ENCODE assay signal across 7 cellular contexts in the genomic region with DNA sequence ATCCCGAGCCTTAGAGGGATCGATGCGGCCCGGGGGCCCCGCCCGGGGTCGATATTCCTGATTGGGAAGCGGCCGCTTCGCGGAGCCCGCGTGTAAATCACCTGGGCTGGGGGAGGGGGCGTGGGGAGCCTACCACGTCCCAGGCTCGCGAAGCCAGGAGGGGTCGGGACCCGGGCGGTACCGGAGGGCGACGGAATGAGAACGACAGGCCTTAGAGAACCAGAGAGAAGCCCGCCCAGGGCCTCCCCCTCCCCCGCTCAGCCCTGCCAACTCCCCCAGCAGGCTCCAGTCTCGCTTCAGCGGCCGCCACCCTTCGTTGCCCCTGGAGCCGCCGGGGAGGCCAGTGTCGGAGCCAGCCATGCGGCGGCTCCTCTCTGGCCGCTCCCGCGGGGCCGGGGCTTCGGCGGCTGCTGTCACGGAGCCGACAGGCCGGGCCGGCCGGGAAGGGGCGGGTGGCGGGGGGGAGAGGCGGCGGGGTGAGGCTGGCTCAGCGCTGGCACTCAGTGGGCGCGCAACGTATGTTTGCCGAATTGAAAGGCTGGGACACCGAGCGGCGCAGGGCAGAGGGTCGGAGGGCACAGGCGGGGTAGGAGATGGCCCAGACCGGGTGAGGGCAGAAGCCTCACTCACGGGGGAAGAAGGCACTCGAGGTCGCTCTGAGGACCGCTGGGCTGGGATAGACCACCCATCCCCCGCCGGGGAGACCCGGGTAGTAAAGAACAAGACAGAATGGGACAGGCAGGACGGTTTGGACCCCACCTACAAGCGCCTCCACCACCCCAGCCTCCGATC.
A peak's percentile ranks its signal among the peaks of the same experiment; 100 is the strongest.
DNase-seq lines count a peak whose midpoint lies in the region; ATAC-seq and TF ChIP-seq lines count a peak whose summit lies in the region.
"Had no signal": no experiment of that assay in that cellular context is flagged by ENCODE, and none has a peak within 500 bp of the region (broad histone marks: within the 10 kb centered on the region; RNA-seq: fewer than 3 reads in every experiment).

No MANE protein-coding gene starts in this region.

- H3K27ac Mint-ChIP-seq in stimulated activated naive CD8-positive, alpha-beta T cell treated with anti-CD3 and anti-CD28 coated beads, Interleukin-15, Interleukin-2, amounts not matched to agents 100 ng/mL and 50 ng/mL, for 24 hours = no peak overlapping the region

- no peak for ATAC-seq in HG03354 (IDR thresholded peaks at IDR 0.05; ENCODE audit: poor library complexity, severe bottlenecking, unreplicated experiment)
- ATAC-seq: K562 had no signal

- H3K4me3 ChIP-seq in fibroblast of mammary gland (ENCODE audit: control insufficient read depth, low read depth, low read length) = peak overlapping the region; percentile 26
- H3K4me3 ChIP-seq: K562 had no signal

- H3K4me3 Mint-ChIP-seq in stimulated activated naive CD8-positive, alpha-beta T cell treated with anti-CD3 and anti-CD28 coated beads, Interleukin-15, Interleukin-2, amounts not matched to agents 100 ng/mL and 50 ng/mL, for 24 hours = peak overlapping the region; percentile 54

- peaks cover 72% of the 10 kb centered on the region for H3K27me3 Mint-ChIP-seq in stimulated activated naive CD8-positive, alpha-beta T cell treated with anti-CD3 and anti-CD28 coated beads, Interleukin-15, Interleukin-2, amounts not matched to agents 100 ng/mL and 50 ng/mL, for 24 hours

- peak; percentile 42 for DNase-seq in COR-L47 (lab: John Stamatoyannopoulos, UW)
- DNase-seq in NCI-H146 treated with DMSO at 0.1 percent for 48 hours (lab: John Stamatoyannopoulos, UW; ENCODE audit: unreplicated experiment) = peak; percentile 33
- DNase-seq in fibroblast of mammary gland (ENCODE audit: low read depth) = no peak
- DNase-seq in epidermal melanocyte (ENCODE audit: insufficient read length, low spot score) = no peak

- no peaks in the 10 kb centered on the region for H3K9me3 Mint-ChIP-seq in stimulated activated naive CD8-positive, alpha-beta T cell treated with anti-CD3 and anti-CD28 coated beads, Interleukin-15, Interleukin-2, amounts not matched to agents 100 ng/mL and 50 ng/mL, for 24 hours

- H3K4me1 Mint-ChIP-seq in stimulated activated naive CD8-positive, alpha-beta T cell treated with anti-CD3 and anti-CD28 coated beads, Interleukin-15, Interleukin-2, amounts not matched to agents 100 ng/mL and 50 ng/mL, for 24 hours (ENCODE audit: low read depth) = peaks cover 40% of the 10 kb centered on the region

- H3K36me3 Mint-ChIP-seq in stimulated activated naive CD8-positive, alpha-beta T cell treated with anti-CD3 and anti-CD28 coated beads, Interleukin-15, Interleukin-2, amounts not matched to agents 100 ng/mL and 50 ng/mL, for 24 hours (ENCODE audit: low read depth) = no peaks in the 10 kb centered on the region

- no peak for TF ChIP-seq CTCF in fibroblast of mammary gland (conservative IDR thresholded peaks at IDR 0.05; ENCODE audit: control insufficient read depth, insufficient read depth, low read depth, low read length)

Comparison
In these comparisons a context has a peak if more than half of its experiments do, and no peak if none do; other contexts are left out.
1. DNase-seq: peak in COR-L47 (single experiment) and NCI-H146 treated with DMSO at 0.1 percent for 48 hours (single experiment); none in fibroblast of mammary gland (single experiment) and epidermal melanocyte (single experiment).